Comparison of ENCODE assay signal across 8 cellular contexts in genomic region chr7:43647314-43647691, GRCh38.
A peak's percentile ranks its signal among the peaks of the same experiment; 100 is the strongest.
DNase-seq lines count a peak whose midpoint lies in the region; ATAC-seq and TF ChIP-seq lines count a peak whose summit lies in the region.

No MANE protein-coding gene starts in this region.

- no peak for DNase-seq in Calu3
- DNase-seq in neuronal stem cell (ENCODE audit: low spot score) = peak; percentile 24
- DNase-seq in putamen (ENCODE audit: low spot score) = no peak
- no peak for DNase-seq in LoVo (ENCODE audit: low spot score)
- no peak for DNase-seq in NAMALWA (ENCODE audit: low spot score)

- no peak overlapping the region for H4K8ac ChIP-seq in neuronal stem cell (ENCODE audit: low read depth, low read length)

- no peaks in the 10 kb centered on the region for H3K9me3 Mint-ChIP-seq in Calu3 (ENCODE audit: low read depth, unreplicated experiment)

- H3K9me3 ChIP-seq in OCI-LY3 (ENCODE audit: insufficient read depth, low read length) (peaks cover 5% of the 10 kb centered on the region), endocrine pancreas (ENCODE audit: control insufficient read depth, low read length) (no peaks in the 10 kb centered on the region), neuronal stem cell (replicated peaks in 1 of 2; ENCODE audit: control insufficient read depth in 2 of 2, insufficient read depth in 1 of 2, low read depth in 1 of 2, low read length in 2 of 2) (peaks cover 0 to 6% of the 10 kb centered on the region in 2 donors)

- no peak overlapping the region for H3K14ac ChIP-seq in neuronal stem cell (ENCODE audit: low read length)

- no peaks in the 10 kb centered on the region for H3K27me3 Mint-ChIP-seq in Calu3 (ENCODE audit: unreplicated experiment)

- peak overlapping the region; percentile 70 for H3K4me3 ChIP-seq in OCI-LY3 (ENCODE audit: low read length)
- peak overlapping the region; percentile 25 for H3K4me3 ChIP-seq in endocrine pancreas (ENCODE audit: control insufficient read depth, insufficient read depth, low read length)
- H3K4me3 ChIP-seq in neuronal stem cell (ENCODE audit: low read length in 2 of 2) = peak overlapping the region in 1 of 2 donors; percentile 2

- H3K79me1 ChIP-seq in neuronal stem cell (ENCODE audit: low read depth, low read length) = no peaks in the 10 kb centered on the region

- H3K4me1 ChIP-seq in OCI-LY3 (ENCODE audit: low read length) = peaks cover 68% of the 10 kb centered on the region
- no peaks in the 10 kb centered on the region for H3K4me1 ChIP-seq in endocrine pancreas (ENCODE audit: control insufficient read depth, insufficient read depth, low read length)
- H3K4me1 ChIP-seq in neuronal stem cell (ENCODE audit: control insufficient read depth in 2 of 2, insufficient read depth in 1 of 2, low read depth in 1 of 2, low read length in 2 of 2) = peaks cover 32 to 35% of the 10 kb centered on the region in 2 donors

- TF ChIP-seq CTCF in Calu3 (IDR thresholded peaks at IDR 0.05; ENCODE audit: unreplicated experiment) = no peak
- no peak for TF ChIP-seq CTCF in OCI-LY3 (IDR thresholded peaks at IDR 0.05; ENCODE audit: low read depth, low read length)

- H3K27me3 ChIP-seq in OCI-LY3 (ENCODE audit: low read depth, low read length) (no peaks in the 10 kb centered on the region), endocrine pancreas (ENCODE audit: control insufficient read depth, insufficient read depth, low read length) (no peaks in the 10 kb centered on the region), neuronal stem cell (ENCODE audit: control insufficient read depth in 3 of 3, insufficient read depth in 3 of 3, low read depth in 1 of 3, low read length in 3 of 3) (no peaks in the 10 kb centered on the region)

- H2BK15ac ChIP-seq in neuronal stem cell (ENCODE audit: low read length) = no peak overlapping the region

- H3K23ac ChIP-seq in neuronal stem cell (ENCODE audit: low read depth, low read length, poor library complexity) = no peak overlapping the region

- CTCF ChIA-PET in Calu3 (lab: Charles Lee) = interaction anchor here (0.9 to 2.0 kb wide), 12 partner anchors 8 to 222 kb away, joined by 3 to 37 read pairs (median 6); partner anchors contain the start of genes MRPS24 and STK17A

- H3K36me3 Mint-ChIP-seq in Calu3 (ENCODE audit: insufficient read depth, unreplicated experiment) = peaks cover 79% of the 10 kb centered on the region

- H3K18ac ChIP-seq in neuronal stem cell (ENCODE audit: low read length) = peak overlapping the region; percentile 56

- H3K4me2 ChIP-seq in OCI-LY3 (ENCODE audit: low read length) (peak overlapping the region; percentile 95), neuronal stem cell (ENCODE audit: insufficient read depth, low read length, poor library complexity, severe bottlenecking) (no peak overlapping the region)

- TSS peak; percentile 66 for BruUV-seq in Calu3 (replicated peaks; lab: Mats Ljungman, UMichigan)

- peaks cover 14% of the 10 kb centered on the region for H3K79me2 ChIP-seq in OCI-LY3 (ENCODE audit: low read length)

- H3K27ac Mint-ChIP-seq in Calu3 (ENCODE audit: unreplicated experiment) = peak overlapping the region; percentile 90

- H2BK120ac ChIP-seq in neuronal stem cell (ENCODE audit: low read depth, low read length) = peak overlapping the region; percentile 56

- no peak overlapping the region for H3K4ac ChIP-seq in neuronal stem cell (ENCODE audit: low read length)

- no peak overlapping the region for H2AK5ac ChIP-seq in neuronal stem cell (ENCODE audit: low read depth, low read length)

- WGBS in neuronal stem cell (ENCODE audit: extremely low coverage in 2 of 2, insufficient read length in 2 of 2, insufficient replicate concordance in 1 of 2), 2 donors = no CpG with 5 or more reads among the region's 7 CpGs

- intact Hi-C loops in Calu3 (cut with micrococcal nuclease; ENCODE audit: unreplicated experiment) = loop anchor here (5.0 to 10.0 kb wide), 2 partner anchors 65 to 187 kb away; partner anchors contain the start of gene STK17A

- no peak overlapping the region for H3K4me3 Mint-ChIP-seq in Calu3 (ENCODE audit: low read depth, unreplicated experiment)

- peak overlapping the region; percentile 20 for H2BK5ac ChIP-seq in neuronal stem cell (ENCODE audit: low read length)

- H3K36me3 ChIP-seq in OCI-LY3 (replicated peaks; ENCODE audit: low read depth, low read length) (peaks cover 37% of the 10 kb centered on the region), endocrine pancreas (ENCODE audit: control insufficient read depth, insufficient read depth, low read length) (no peaks in the 10 kb centered on the region), neuronal stem cell (replicated peaks in 1 of 2; ENCODE audit: control insufficient read depth in 2 of 2, insufficient read depth in 2 of 2, low read length in 2 of 2) (peaks cover 11 to 75% of the 10 kb centered on the region in 2 donors)

- H2AFZ ChIP-seq in OCI-LY3 (ENCODE audit: low read depth, low read length) (no peak overlapping the region), neuronal stem cell (ENCODE audit: low read length) (peak overlapping the region; percentile 80)

- no peak overlapping the region for H4K91ac ChIP-seq in neuronal stem cell (ENCODE audit: low read depth, low read length, poor library complexity)

- H4K20me1 ChIP-seq in OCI-LY3 (ENCODE audit: insufficient read depth, low read length) = peaks cover 27% of the 10 kb centered on the region

- H3K4me1 Mint-ChIP-seq in Calu3 (ENCODE audit: low read depth, unreplicated experiment) = peaks cover 53% of the 10 kb centered on the region

- no peak for ATAC-seq in HG03139 (IDR thresholded peaks at IDR 0.05; ENCODE audit: unreplicated experiment)

- H3K9ac ChIP-seq in OCI-LY3 (ENCODE audit: low read length) (peak overlapping the region; percentile 41), endocrine pancreas (ENCODE audit: control insufficient read depth, insufficient read depth, low read length) (peak overlapping the region; percentile 47), neuronal stem cell (ENCODE audit: low read depth, low read length, poor library complexity) (no peak overlapping the region)

- peak overlapping the region; percentile 64 for H2BK12ac ChIP-seq in neuronal stem cell (ENCODE audit: low read length)

- H3K27ac ChIP-seq in OCI-LY3 (ENCODE audit: low read length) (peak overlapping the region; percentile 97), neuronal stem cell (replicated peaks; ENCODE audit: low read length) (peak overlapping the region; percentile 75)
